In the genomic region with DNA sequence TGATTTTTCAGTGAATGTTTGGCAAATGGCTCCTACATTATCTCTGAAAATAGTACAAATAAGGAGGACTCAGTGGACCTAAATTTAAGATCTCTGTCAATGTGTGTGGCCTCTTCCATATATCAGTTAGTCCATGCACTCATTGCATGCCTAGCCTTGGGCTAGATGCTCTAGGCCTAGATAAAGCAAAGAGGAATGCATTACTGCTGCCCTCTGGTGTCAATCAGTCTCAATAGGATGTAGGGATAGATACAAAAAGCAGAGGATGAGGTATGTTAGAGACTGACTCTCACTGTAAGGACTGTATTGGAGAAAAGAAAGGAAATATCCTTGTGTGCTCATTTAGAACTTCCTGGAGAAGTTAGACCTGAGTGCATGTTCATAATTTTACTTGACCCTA, we compare ENCODE assay signal across 8 cellular contexts. TPM values are rescaled to one million over a fixed set of nuclear protein-coding genes. Genes with fewer than 3 reads are reported as not detected.
DNase-seq lines count a peak whose midpoint lies in the region; ATAC-seq and TF ChIP-seq lines count a peak whose summit lies in the region.

No MANE protein-coding gene starts in this region.

- DNase-seq in NCI-H1092 (lab: John Stamatoyannopoulos, UW) (peak; percentile 5), NCI-H1092 treated with DMSO at 0.1 percent for 48 hours (lab: John Stamatoyannopoulos, UW) (no peak), SKM-1 treated with dmso at 0.1 percent for 144 hours (lab: John Stamatoyannopoulos, UW; ENCODE audit: unreplicated experiment) (peak; percentile 44), hepatocyte (ENCODE audit: low spot score) (peak; percentile 32), natural killer cell (no peak)

- peaks cover 2 to 9% of the 10 kb centered on the region in 2 donors for H3K27me3 Mint-ChIP-seq in natural killer cell (ENCODE audit: low read depth in 2 of 2)

- no peak overlapping the region for H3K27ac Mint-ChIP-seq in natural killer cell

- H3K4me1 Mint-ChIP-seq in natural killer cell: no peaks in the 10 kb centered on the region

- H3K9me3 ChIP-seq in hepatocyte (ENCODE audit: low read depth): no peaks in the 10 kb centered on the region

- TF ChIP-seq RAD21 in Ishikawa (IDR thresholded peaks at IDR 0.05; ENCODE audit: low read depth): peak; percentile 37; the same call in 1 of the 2 replicates

- H3K4me1 ChIP-seq in hepatocyte (ENCODE audit: insufficient read depth): no peaks in the 10 kb centered on the region

- H3K27me3 ChIP-seq in hepatocyte: no peaks in the 10 kb centered on the region

- H2AFZ ChIP-seq in hepatocyte: no peak overlapping the region

- H3K36me3 ChIP-seq in hepatocyte (replicated peaks; ENCODE audit: insufficient read depth, low read depth): no peaks in the 10 kb centered on the region

- H4K20me1 ChIP-seq in hepatocyte (ENCODE audit: insufficient read depth, poor library complexity, severe bottlenecking): no peaks in the 10 kb centered on the region

- no peaks in the 10 kb centered on the region for H3K79me2 ChIP-seq in hepatocyte

- H3K9me3 Mint-ChIP-seq in natural killer cell: no peaks in the 10 kb centered on the region

- H3K36me3 Mint-ChIP-seq in natural killer cell: no peaks in the 10 kb centered on the region

- no peak overlapping the region for H3K27ac ChIP-seq in hepatocyte

- TF ChIP-seq POLR2A in GM18505 (IDR thresholded peaks at IDR 0.05; ENCODE audit: borderline replicate concordance, extremely low read depth, insufficient read depth, insufficient read length): no peak

- no peak overlapping the region for H3K4me2 ChIP-seq in hepatocyte

- TF ChIP-seq CTCF in hepatocyte (IDR thresholded peaks at IDR 0.05; ENCODE audit: poor library complexity): peak; percentile 41
- no peak for TF ChIP-seq CTCF in natural killer cell (IDR thresholded peaks at IDR 0.05)

- no peak overlapping the region for H3K4me3 ChIP-seq in hepatocyte

- intact Hi-C loops in natural killer cell (cut with micrococcal nuclease): loop anchor here (5.0 kb wide), 1 partner anchor 308 kb away; no protein-coding TSS in a partner anchor

- no peak for TF ChIP-seq EP300 in Ishikawa (IDR thresholded peaks at IDR 0.05; ENCODE audit: borderline replicate concordance)

- ATAC-seq in natural killer cell: no peak
- no peak for ATAC-seq in GM21825 (IDR thresholded peaks at IDR 0.05; ENCODE audit: unreplicated experiment)
- ATAC-seq in GM18505 (IDR thresholded peaks at IDR 0.05; ENCODE audit: unreplicated experiment): no peak

- no peaks in the 10 kb centered on the region for H3K9me2 ChIP-seq in hepatocyte (replicated peaks; ENCODE audit: insufficient read depth)

- no peak overlapping the region for H3K4me3 Mint-ChIP-seq in natural killer cell

TF ChIP-seq in Ishikawa, 13 proteins besides CTCF, POLR2A, EP300 and RAD21:
- TF ChIP-seq CREB1 (IDR thresholded peaks at IDR 0.05; ENCODE audit: low read depth) (no peak), TAF1 (IDR thresholded peaks at IDR 0.05; ENCODE audit: low read depth) (no peak), FOXM1 (IDR thresholded peaks at IDR 0.05; ENCODE audit: borderline replicate concordance, low read depth) (no peak), USF1 (IDR thresholded peaks at IDR 0.05) (no peak), REST (IDR thresholded peaks at IDR 0.05; ENCODE audit: low read depth) (no peak), EGR1 (IDR thresholded peaks at IDR 0.05) (no peak), ZBTB7A (IDR thresholded peaks at IDR 0.05; ENCODE audit: low read depth) (no peak), NFIC (IDR thresholded peaks at IDR 0.05) (no peak), YY1 (IDR thresholded peaks at IDR 0.05; ENCODE audit: low read depth) (no peak), CEBPB (IDR thresholded peaks at IDR 0.05) (no peak), TCF12 (IDR thresholded peaks at IDR 0.05; ENCODE audit: low read depth) (no peak)
- TF ChIP-seq, protein P1, sequence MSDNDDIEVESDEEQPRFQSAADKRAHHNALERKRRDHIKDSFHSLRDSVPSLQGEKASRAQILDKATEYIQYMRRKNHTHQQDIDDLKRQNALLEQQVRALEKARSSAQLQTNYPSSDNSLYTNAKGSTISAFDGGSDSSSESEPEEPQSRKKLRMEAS (IDR thresholded peaks at IDR 0.05): no peak

RNA-seq across cellular contexts. Expression of gene MS4A2, which starts 42.0 kb away (rescaled TPM):
- not detected in 2 replicates for total RNA-seq in hepatocyte
- polyA plus RNA-seq in hepatocyte: not detected in 2 replicates
- 10 to 100 TPM in 1 of 3 donors, 1 to 10 TPM in 1, not detected in 1; 4.1 to 40.3 TPM for total RNA-seq in natural killer cell

RNA-seq across cellular contexts. Expression of gene MS4A6A, which starts 52.4 kb away (rescaled TPM):
- total RNA-seq in hepatocyte (1.1 and 6.2 TPM in 2 replicates), natural killer cell (10 to 100 TPM in 2 of 3 donors, 1 to 10 TPM in 1; 1.8 to 27.2 (median 11.8) TPM)
- polyA plus RNA-seq in hepatocyte: 1.4 and 5.8 TPM in 2 replicates

Comparison
In these comparisons a context has a peak if more than half of its experiments do, and no peak if none do; other contexts are left out.
1. DNase-seq: peak in NCI-H1092 (single experiment), SKM-1 treated with dmso at 0.1 percent for 144 hours (single experiment) and hepatocyte (single experiment); none in NCI-H1092 treated with DMSO at 0.1 percent for 48 hours (single experiment) and natural killer cell (single experiment).